Comparison of ENCODE assay signal across 8 cellular contexts in the genomic region with DNA sequence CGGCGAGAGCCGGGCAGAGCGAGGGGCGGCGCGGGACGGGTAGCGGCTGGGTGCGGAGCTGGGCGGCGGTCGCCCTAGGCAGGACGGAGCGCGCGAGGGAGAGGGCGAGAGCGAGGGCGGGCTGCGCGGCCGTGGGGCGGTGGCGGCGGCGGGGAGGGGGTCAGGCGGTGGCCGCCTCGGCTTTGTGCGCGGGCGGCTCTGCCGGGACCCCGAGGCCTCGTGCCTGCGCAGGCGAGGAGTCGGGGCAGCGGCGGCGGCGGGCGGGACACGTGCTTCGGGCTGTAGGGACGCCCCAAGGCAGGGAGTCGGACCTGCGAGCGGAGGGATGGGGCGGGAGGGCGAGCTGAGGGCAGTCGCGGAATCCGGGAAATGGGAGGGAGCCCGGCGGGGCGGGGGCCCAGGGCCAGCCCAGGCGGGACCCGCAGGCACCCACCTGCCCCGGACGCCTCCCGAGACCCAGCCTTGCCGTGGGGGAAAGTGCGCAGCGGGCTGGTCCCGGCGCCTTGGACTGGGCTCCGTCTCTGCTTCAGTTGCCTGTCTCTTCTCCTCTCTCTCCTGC. TPM values are rescaled to one million over a fixed set of nuclear protein-coding genes. Genes with fewer than 3 reads are reported as not detected.
A peak's percentile ranks its signal among the peaks of the same experiment; 100 is the strongest.
DNase-seq lines count a peak whose midpoint lies in the region; ATAC-seq and TF ChIP-seq lines count a peak whose summit lies in the region.

No MANE protein-coding gene starts in this region.

- no peak for TF ChIP-seq POLR2A in prostate gland (IDR thresholded peaks at IDR 0.05)

- no peaks in the 10 kb centered on the region for H3K9me3 ChIP-seq in HAP-1
- H3K9me3 ChIP-seq in right cardiac atrium (ENCODE audit: control insufficient read depth, low read length), result no peaks in the 10 kb centered on the region
- no peaks in the 10 kb centered on the region for H3K9me3 ChIP-seq in prostate gland

- peak overlapping the region; percentile 48 for H3K4me3 ChIP-seq in HAP-1
- peak overlapping the region; percentile 80 for H3K4me3 ChIP-seq in right cardiac atrium (ENCODE audit: low read length)
- peak overlapping the region; percentile 48 to 66 for H3K4me3 ChIP-seq in prostate gland

- no peak for TF ChIP-seq CTCF in prostate gland (IDR thresholded peaks at IDR 0.05)

- in situ Hi-C loops in ACHN (cut with HindIII; ENCODE audit: low pct_ligation_motif_present, low pct_unique_long_range_greater_than_20kb, low sequenced_read_pairs) (no loop called here), HAP-1 (cut with MboI; ENCODE audit: low sequenced_read_pairs) (no loop called here)

- H3K4me1 ChIP-seq in HAP-1 (peaks cover 12% of the 10 kb centered on the region), right cardiac atrium (ENCODE audit: control insufficient read depth, insufficient read depth, low read length) (peaks cover 5% of the 10 kb centered on the region), prostate gland (replicated peaks) (no peaks in the 10 kb centered on the region)

- H3K27ac ChIP-seq in right cardiac atrium (ENCODE audit: low read length) (no peak overlapping the region), prostate gland (peak overlapping the region; percentile 91 to 96)

- H3K36me3 ChIP-seq in HAP-1 (replicated peaks) (no peaks in the 10 kb centered on the region), prostate gland (no peaks in the 10 kb centered on the region)

- WGBS in right cardiac atrium, result under 1% methylated on average over 69 of the region's 69 CpGs
- 2% methylated on average over 31 of the region's 69 CpGs for WGBS in prostate gland

- DNase-seq in ACHN (peak; percentile 11), HAP-1 (ENCODE audit: low spot score in 2 of 2) (peak; percentile 41 to 80), activated gamma-delta T cell treated with Interleukin-2 at 50 U/mL for 16 hours (peak; percentile 3), right cardiac atrium (peak; percentile 58 to 73 (median 66)), prostate gland (ENCODE audit: low spot score) (peak; percentile 33), NCI-H2107 treated with DMSO at 0.1 percent for 48 hours (lab: John Stamatoyannopoulos, UW; ENCODE audit: unreplicated experiment) (no peak), OCI-M1 (lab: John Stamatoyannopoulos, UW) (no peak)

- no peaks in the 10 kb centered on the region for H3K27me3 ChIP-seq in HAP-1 (ENCODE audit: low read depth)
- H3K27me3 ChIP-seq in right cardiac atrium (ENCODE audit: control insufficient read depth, insufficient read depth), result no peaks in the 10 kb centered on the region
- H3K27me3 ChIP-seq in prostate gland (replicated peaks; ENCODE audit: insufficient read depth), result no peaks in the 10 kb centered on the region

- intact Hi-C loops in right cardiac atrium (cut with DNase I), result no loop called here
- intact Hi-C loops in prostate gland (cut with DNase I), result no loop called here

- peak; percentile 68 to 88 for ATAC-seq in right cardiac atrium
- no peak for ATAC-seq in GM18907 (IDR thresholded peaks at IDR 0.05; ENCODE audit: unreplicated experiment)

RNA-seq across cellular contexts. Expression of gene BMPR1B, which starts 0.5 kb away (rescaled TPM):
- total RNA-seq in right cardiac atrium (1 to 10 TPM in 2 of 4 donors, under 1 TPM in 2; 0.63 to 1.5 (median 1.1) TPM), prostate gland (10 to 100 TPM; 28.6 to 59.8 TPM)
- polyA plus RNA-seq in right cardiac atrium, result 0.20 TPM

Comparison
In these comparisons a context has a peak if more than half of its experiments do, and no peak if none do; other contexts are left out.
1. DNase-seq: peak in ACHN (single experiment), HAP-1 (2 of 2), activated gamma-delta T cell treated with Interleukin-2 at 50 U/mL for 16 hours (single experiment), right cardiac atrium (3 of 3) and prostate gland (single experiment); none in NCI-H2107 treated with DMSO at 0.1 percent for 48 hours (single experiment) and OCI-M1 (single experiment).
2. RNA of gene BMPR1B, which starts 0.5 kb away (total RNA-seq): 28.6 to 59.8 TPM in prostate gland; 0.63 to 1.5 TPM in right cardiac atrium; every median in the first group is over 10 times any median in the second.
3. Peak in every context shown above with its lines, with median percentiles within 50 percentile points of each other: H3K4me3 ChIP-seq.